8 cellular contexts compared by ENCODE assay signal in the genomic region with DNA sequence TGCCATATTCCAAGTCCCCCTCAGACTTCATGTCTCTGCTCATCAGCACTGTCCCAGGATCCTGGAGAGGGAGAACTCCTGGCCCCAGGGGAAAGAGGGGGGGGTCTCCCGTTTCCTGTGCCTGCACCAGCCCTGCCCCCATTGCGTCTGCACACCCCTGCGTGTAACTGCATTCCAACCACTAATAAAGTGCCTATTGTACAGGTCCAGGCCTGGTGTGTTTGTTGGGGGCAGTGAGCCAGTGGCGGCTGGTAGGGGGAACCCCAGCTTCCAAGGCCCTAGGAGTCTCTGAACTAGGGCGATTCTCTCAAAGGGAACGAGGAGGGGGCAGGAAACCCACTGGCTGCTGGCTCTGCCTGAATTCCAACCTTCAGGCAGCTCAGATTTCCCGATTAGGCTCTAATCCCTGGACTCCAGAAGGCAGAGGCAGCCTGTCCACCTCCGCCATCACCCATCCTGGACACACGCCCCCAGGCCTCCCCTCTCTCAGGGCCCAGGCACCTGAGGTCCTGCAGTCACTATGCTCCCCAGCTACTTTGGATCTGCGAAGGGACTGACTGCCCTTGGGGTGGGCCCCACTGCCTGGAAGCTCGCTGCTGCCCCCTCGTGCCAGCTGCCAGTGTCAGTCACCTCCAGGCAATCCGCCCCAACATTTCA. TPM values are rescaled to one million over a fixed set of nuclear protein-coding genes. Genes with fewer than 3 reads are reported as not detected.
DNase-seq lines count a peak whose midpoint lies in the region; ATAC-seq and TF ChIP-seq lines count a peak whose summit lies in the region.

No MANE protein-coding gene starts in this region.

- CTCF ChIA-PET in activated CD4-positive, alpha-beta T cell treated with anti-CD3 and anti-CD28 coated beads, Interleukin-2, amount 10 ng/mL, durations not matched to agents 7 days and 5 days (lab: Charles Lee): interaction anchor here (0.5 to 9.0 kb wide), 32 partner anchors 9 to 476 kb away, joined by 3 to 100 read pairs (median 4); a partner anchor contains a TSS

- H3K27me3 Mint-ChIP-seq in activated CD4-positive, alpha-beta T cell treated with anti-CD3 and anti-CD28 coated beads, Interleukin-2, amount 10 ng/mL, durations not matched to agents 7 days and 5 days: no peaks in the 10 kb centered on the region

- POLR2A ChIA-PET in activated CD4-positive, alpha-beta T cell treated with anti-CD3 and anti-CD28 coated beads, Interleukin-2, amount 10 ng/mL, durations not matched to agents 7 days and 5 days (lab: Charles Lee): interaction anchor here (0.5 to 0.7 kb wide), 2 partner anchors 220 to 620 kb away, joined by 3 read pairs; no protein-coding TSS in a partner anchor

- H3K9me3 Mint-ChIP-seq in activated CD4-positive, alpha-beta T cell treated with anti-CD3 and anti-CD28 coated beads, Interleukin-2, amount 10 ng/mL, durations not matched to agents 7 days and 5 days: no peaks in the 10 kb centered on the region

- H3K4me3 Mint-ChIP-seq in activated CD4-positive, alpha-beta T cell treated with anti-CD3 and anti-CD28 coated beads, Interleukin-2, amount 10 ng/mL, durations not matched to agents 7 days and 5 days: no peak overlapping the region

- H3K27ac ChIP-seq in cingulate gyrus (ENCODE audit: low read depth, low read length): peak overlapping the region; percentile 79

- no peak overlapping the region for H3K27ac Mint-ChIP-seq in activated CD4-positive, alpha-beta T cell treated with anti-CD3 and anti-CD28 coated beads, Interleukin-2, amount 10 ng/mL, durations not matched to agents 7 days and 5 days

- peak; percentile 96 for TF ChIP-seq CTCF in AG09309 (IDR thresholded peaks at IDR 0.05; ENCODE audit: control insufficient read depth, insufficient read depth, low read depth, low read length, missing control alignments)

- H3K4me3 ChIP-seq in AG09309 (ENCODE audit: control insufficient read depth, low read depth, low read length): no peak overlapping the region

- peaks cover 15% of the 10 kb centered on the region for H3K36me3 Mint-ChIP-seq in activated CD4-positive, alpha-beta T cell treated with anti-CD3 and anti-CD28 coated beads, Interleukin-2, amount 10 ng/mL, durations not matched to agents 7 days and 5 days (ENCODE audit: low read depth)

- ATAC-seq in left lobe of liver: peak; percentile 96
- no peak for ATAC-seq in HG03520 (IDR thresholded peaks at IDR 0.05; ENCODE audit: unreplicated experiment)

- peaks cover 25% of the 10 kb centered on the region for H3K4me1 Mint-ChIP-seq in activated CD4-positive, alpha-beta T cell treated with anti-CD3 and anti-CD28 coated beads, Interleukin-2, amount 10 ng/mL, durations not matched to agents 7 days and 5 days

- DNase-seq in AG09309 (ENCODE audit: low read depth) (peak; percentile 25), H4 (ENCODE audit: low spot score) (peak; percentile 32), NCI-H510A treated with DMSO at 0.1 percent for 48 hours (lab: John Stamatoyannopoulos, UW) (peak; percentile 60), left lobe of liver (ENCODE audit: low spot score) (peak; percentile 80)
- DNase-seq in activated CD4-positive, alpha-beta T cell treated with anti-CD3 and anti-CD28 coated beads, Interleukin-2, amount 10 ng/mL, durations not matched to agents 7 days and 5 days: peak; percentile 87
- peak; percentile 87 for DNase-seq in stimulated activated CD4-positive, alpha-beta T cell treated with anti-CD3 and anti-CD28 coated beads, Interleukin-4, amount 100 ng/mL, for 24 hours

RNA-seq across cellular contexts. Expression of a gene that starts 9.7 kb away (rescaled TPM):
- 107 and 109 TPM in 2 replicates for total RNA-seq in H4 (2014; rRNA removed; shearing (Covaris generic))
- total RNA-seq in activated CD4-positive, alpha-beta T cell treated with anti-CD3 and anti-CD28 coated beads, Interleukin-2, amount 10 ng/mL, durations not matched to agents 7 days and 5 days: 100 to 1,000 TPM; 385 to 389 TPM
- 57.1 TPM for total RNA-seq in left lobe of liver

RNA-seq across cellular contexts. Expression of a gene that starts 19.1 kb away (rescaled TPM):
- 9.9 and 11.8 TPM in 2 replicates for total RNA-seq in H4 (2014; rRNA removed; shearing (Covaris generic))
- 100 to 1,000 TPM; 162 to 189 TPM for total RNA-seq in activated CD4-positive, alpha-beta T cell treated with anti-CD3 and anti-CD28 coated beads, Interleukin-2, amount 10 ng/mL, durations not matched to agents 7 days and 5 days
- 12.9 TPM for total RNA-seq in left lobe of liver

RNA-seq across cellular contexts. Expression of a gene that starts 56.8 kb away (rescaled TPM):
- total RNA-seq in H4 (2014; rRNA removed; shearing (Covaris generic)): 21.4 and 29.6 TPM in 2 replicates
- total RNA-seq in activated CD4-positive, alpha-beta T cell treated with anti-CD3 and anti-CD28 coated beads, Interleukin-2, amount 10 ng/mL, durations not matched to agents 7 days and 5 days: 10 to 100 TPM; 39.9 to 43.8 TPM
- total RNA-seq in left lobe of liver: 33.2 TPM

RNA-seq across cellular contexts. Expression of a gene that starts 57.4 kb away (rescaled TPM):
- 7.8 and 14.8 TPM in 2 replicates for total RNA-seq in H4 (2014; rRNA removed; shearing (Covaris generic))
- total RNA-seq in activated CD4-positive, alpha-beta T cell treated with anti-CD3 and anti-CD28 coated beads, Interleukin-2, amount 10 ng/mL, durations not matched to agents 7 days and 5 days: not detected
- total RNA-seq in left lobe of liver: 1.0 TPM

Comparison
In these comparisons a context has a peak if more than half of its experiments do, and no peak if none do; other contexts are left out.
1. DNase-seq: peak in every context shown above with its lines; median percentile 87 in activated CD4-positive, alpha-beta T cell treated with anti-CD3 and anti-CD28 coated beads, Interleukin-2, amount 10 ng/mL, durations not matched to agents 7 days and 5 days; 87 in stimulated activated CD4-positive, alpha-beta T cell treated with anti-CD3 and anti-CD28 coated beads, Interleukin-4, amount 100 ng/mL, for 24 hours; 80 in left lobe of liver; 60 in NCI-H510A treated with DMSO at 0.1 percent for 48 hours; 32 in H4; 25 in AG09309.
2. RNA of a gene that starts 19.1 kb away (total RNA-seq): 162 to 189 TPM in activated CD4-positive, alpha-beta T cell treated with anti-CD3 and anti-CD28 coated beads, Interleukin-2, amount 10 ng/mL, durations not matched to agents 7 days and 5 days; 12.9 TPM in left lobe of liver (single experiment) and 9.9 to 11.8 TPM in H4; every median in the first group is over 10 times any median in the second.